Comparison of ENCODE assay signal across 9 cellular contexts in the genomic region with DNA sequence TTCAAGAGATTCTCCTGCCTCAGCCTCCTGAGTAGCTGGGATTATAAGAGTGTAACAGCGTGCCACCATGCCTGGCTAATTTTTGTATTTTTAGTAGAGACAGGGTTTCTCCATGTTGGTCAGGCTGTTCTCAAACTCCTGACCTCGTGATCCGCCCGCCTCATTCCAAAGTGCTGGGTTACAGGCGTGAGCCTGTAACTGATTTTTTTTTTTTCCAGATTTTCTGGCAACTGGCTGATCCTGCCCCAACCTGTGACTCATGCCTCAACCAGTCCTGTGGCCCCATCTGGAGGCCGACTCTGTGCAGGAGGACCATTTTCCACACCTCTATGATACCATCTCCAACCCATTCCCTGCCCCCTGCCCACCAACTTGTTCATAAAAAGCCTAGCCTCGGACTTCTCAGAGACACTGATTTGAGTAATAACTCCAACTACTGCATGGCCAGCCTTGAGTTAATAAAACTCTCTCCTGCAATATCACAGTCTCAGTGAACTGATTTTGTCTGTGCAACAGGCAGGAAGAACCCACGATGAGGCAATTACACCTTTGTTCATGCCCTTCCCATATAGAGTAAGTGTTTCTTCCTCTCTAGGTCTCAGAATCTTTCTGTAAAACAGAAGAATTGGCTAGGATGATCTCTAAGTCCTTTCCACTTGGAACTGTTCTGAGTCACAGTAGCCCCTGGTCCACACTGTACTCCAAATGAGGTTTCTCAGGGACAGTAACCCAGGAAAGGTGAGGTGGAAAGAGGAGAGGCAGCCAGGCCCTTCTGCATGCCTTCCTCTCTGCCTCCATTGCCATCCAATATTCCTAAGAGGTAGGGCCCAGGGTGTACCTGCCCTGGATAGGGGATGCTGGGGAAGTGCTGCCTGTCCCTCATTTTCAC. TPM values are rescaled to one million over a fixed set of nuclear protein-coding genes. Genes with fewer than 3 reads are reported as not detected.
DNase-seq lines count a peak whose midpoint lies in the region; ATAC-seq and TF ChIP-seq lines count a peak whose summit lies in the region.
"Had no signal": no experiment of that assay in that cellular context is flagged by ENCODE, and none has a peak within 500 bp of the region (broad histone marks: within the 10 kb centered on the region; RNA-seq: fewer than 3 reads in every experiment).

No MANE protein-coding gene starts in this region.

- intact Hi-C loops in Right ventricle myocardium inferior (cut with DNase I) (loop anchor here (10.0 kb wide), 2 partner anchors 244 to 614 kb away; a partner anchor contains a TSS), cardiac septum (cut with DNase I) (no loop called here), uterus (cut with DNase I; ENCODE audit: low total_unique reads) (no loop called here)

- DNase-seq in Right ventricle myocardium inferior (ENCODE audit: missing footprints), result no peak
- DNase-seq in cardiac septum (ENCODE audit: low spot score), result no peak
- peak; percentile 95 for DNase-seq in adipocyte (ENCODE audit: low read depth)
- peak; percentile 18 for DNase-seq in iPS DF 6.9 (ENCODE audit: low read depth, low spot score)
- DNase-seq in uterus, result peak; percentile 41 to 43
- DNase-seq in NCI-H128 (lab: John Stamatoyannopoulos, UW; ENCODE audit: unreplicated experiment), result no peak

- no peak overlapping the region for H3K27ac ChIP-seq in iPS DF 6.9 (ENCODE audit: low read length)
- peak overlapping the region in 1 of 2 donors; percentile 5 for H3K27ac ChIP-seq in uterus
- H3K27ac ChIP-seq: parathyroid adenoma had no signal

- peak in 3 of 4 experiments; percentile 8 to 15 (median 14) for TF ChIP-seq CTCF in uterus (IDR thresholded peaks at IDR 0.05)

- H3K4me1 ChIP-seq in adipocyte (ENCODE audit: control insufficient read depth, insufficient read depth, low read length) (peaks cover 11% of the 10 kb centered on the region), iPS DF 6.9 (ENCODE audit: control insufficient read depth, insufficient read depth, low read length) (no peaks in the 10 kb centered on the region), uterus (no peaks in the 10 kb centered on the region)
- H3K4me1 ChIP-seq: parathyroid adenoma had no signal

- no peaks in the 10 kb centered on the region for H3K9me3 ChIP-seq in adipocyte (ENCODE audit: control insufficient read depth, low read length)
- no peaks in the 10 kb centered on the region for H3K9me3 ChIP-seq in iPS DF 6.9 (ENCODE audit: control insufficient read depth, insufficient read depth, low read length)
- no peaks in the 10 kb centered on the region for H3K9me3 ChIP-seq in uterus

- H3K36me3 ChIP-seq in adipocyte (ENCODE audit: control insufficient read depth, insufficient read depth, low read length, severe bottlenecking) (no peaks in the 10 kb centered on the region), iPS DF 6.9 (ENCODE audit: control insufficient read depth, insufficient read depth, low read length) (no peaks in the 10 kb centered on the region), uterus (no peaks in the 10 kb centered on the region)

- H3K9ac ChIP-seq in adipocyte (ENCODE audit: low read length), result no peak overlapping the region
- H3K9ac ChIP-seq: parathyroid adenoma had no signal

- ATAC-seq in Right ventricle myocardium inferior (peak; percentile 82), GM18907 (IDR thresholded peaks at IDR 0.05; ENCODE audit: unreplicated experiment) (no peak), HG02678 (IDR thresholded peaks at IDR 0.05; ENCODE audit: unreplicated experiment) (no peak)

- TF ChIP-seq POLR2A in uterus (IDR thresholded peaks at IDR 0.05), result no peak

- H3K4me3 ChIP-seq in adipocyte (ENCODE audit: low read length) (no peak overlapping the region), iPS DF 6.9 (ENCODE audit: low read length) (no peak overlapping the region), uterus (no peak overlapping the region)

- no CpG with 5 or more reads among the region's 8 CpGs for WGBS in iPS DF 6.9 (ENCODE audit: insufficient coverage, insufficient read length)

- H3K27me3 ChIP-seq in adipocyte (replicated peaks; ENCODE audit: control insufficient read depth, insufficient read depth, low read length) (no peaks in the 10 kb centered on the region), iPS DF 6.9 (ENCODE audit: control insufficient read depth, insufficient read depth, low read length) (no peaks in the 10 kb centered on the region), uterus (no peaks in the 10 kb centered on the region)

RNA-seq across cellular contexts. Expression of a gene that starts 8.8 kb away (rescaled TPM):
- total RNA-seq in Right ventricle myocardium inferior (70.2 TPM), cardiac septum (85.6 TPM), uterus (100 to 1,000 TPM in 3 of 4 donors, 10 to 100 TPM in 1; 69.4 to 173 (median 151) TPM)

RNA-seq across cellular contexts. Expression of a gene that starts 46.2 kb away (rescaled TPM):
- total RNA-seq in Right ventricle myocardium inferior, result 32.7 TPM
- 26.9 TPM for total RNA-seq in cardiac septum
- total RNA-seq in uterus, result 10 to 100 TPM in 2 of 4 donors, 1 to 10 TPM in 2; 6.2 to 15.5 (median 10.2) TPM

Comparison
In these comparisons a context has a peak if more than half of its experiments do, and no peak if none do; other contexts are left out.
1. DNase-seq: peak in adipocyte (single experiment), iPS DF 6.9 (single experiment) and uterus (2 of 2); none in Right ventricle myocardium inferior (single experiment), cardiac septum (single experiment) and NCI-H128 (single experiment).